Comparison of ENCODE assay signal across 25 cellular contexts in the genomic region with DNA sequence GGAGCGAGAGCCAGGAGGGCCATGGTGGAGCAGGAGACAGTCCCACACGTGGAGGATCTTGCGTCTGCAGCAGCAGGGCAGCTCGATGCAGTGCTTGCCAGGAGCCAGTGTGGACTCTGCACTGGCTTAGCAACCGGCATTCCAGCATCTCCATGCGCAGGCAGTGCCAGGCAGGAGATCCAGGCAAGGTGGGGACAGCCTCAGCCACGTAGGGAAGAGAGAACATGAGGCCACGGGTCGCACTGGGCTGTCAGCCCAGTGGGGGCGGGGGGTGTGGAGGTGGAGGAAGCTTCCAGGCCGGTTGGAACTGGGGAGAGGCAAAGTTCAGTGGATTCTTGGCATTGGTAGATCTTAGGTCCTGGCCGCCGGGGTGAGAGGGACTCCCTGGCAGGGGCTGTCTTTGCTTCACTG.
DNase-seq lines count a peak whose midpoint lies in the region; ATAC-seq and TF ChIP-seq lines count a peak whose summit lies in the region.
"Had no signal": no experiment of that assay in that cellular context is flagged by ENCODE, and none has a peak within 500 bp of the region (broad histone marks: within the 10 kb centered on the region; RNA-seq: fewer than 3 reads in every experiment).

No MANE protein-coding gene starts in this region.

- H3K27ac ChIP-seq in right atrium auricular region (no peak overlapping the region), right lobe of liver (peak overlapping the region; percentile 63 to 92 (median 77))
- H3K27ac ChIP-seq: 22Rv1, BLaER1, KMS-11, SJCRH30 had no signal

- no peaks in the 10 kb centered on the region for H3K27me3 ChIP-seq in right atrium auricular region
- H3K27me3 ChIP-seq in right lobe of liver: no peaks in the 10 kb centered on the region
- H3K27me3 ChIP-seq: SJCRH30 had no signal

- peak; percentile 22 for ATAC-seq in left ventricle myocardium superior
- ATAC-seq in right lobe of liver: peak; percentile 64 to 87 (median 74)
- ATAC-seq in HG03354 (IDR thresholded peaks at IDR 0.05; ENCODE audit: poor library complexity, severe bottlenecking, unreplicated experiment): no peak
- ATAC-seq: HCT116, Panc1 had no signal

- H3K36me3 ChIP-seq in right atrium auricular region: peaks cover 25% of the 10 kb centered on the region
- no peaks in the 10 kb centered on the region for H3K36me3 ChIP-seq in right lobe of liver
- H3K36me3 ChIP-seq: BLaER1, SJCRH30 had no signal

- WGBS in right lobe of liver (ENCODE audit: insufficient coverage, low coverage, low lambda C conversion rate, missing lambda C conversion rate): 17% methylated on average over 11 of the region's 13 CpGs

- intact Hi-C loops in left ventricle myocardium superior (cut with micrococcal nuclease) (no loop called here), right lobe of liver (cut with DNase I) (no loop called here)

- peak; percentile 37 for TF ChIP-seq POLR2A in right lobe of liver (IDR thresholded peaks at IDR 0.05)

- H3K9me3 ChIP-seq in right atrium auricular region (no peaks in the 10 kb centered on the region), right lobe of liver (no peaks in the 10 kb centered on the region)
- H3K9me3 ChIP-seq: BLaER1, SJCRH30 had no signal

- H3K4me1 ChIP-seq in right atrium auricular region: peaks cover 0 to 18% of the 10 kb centered on the region in 2 donors
- peaks cover 0 to 66% (median 22%) of the 10 kb centered on the region in 4 donors for H3K4me1 ChIP-seq in right lobe of liver

- H3K4me3 ChIP-seq in right atrium auricular region (no peak overlapping the region), right lobe of liver (peak overlapping the region; percentile 16 to 31 (median 23))
- H3K4me3 ChIP-seq: BLaER1, SJCRH30 had no signal

- DNase-seq in left ventricle myocardium superior (no peak), right atrium auricular region (ENCODE audit: low spot score) (no peak), right lobe of liver (peak; percentile 90 to 97 (median 96)), renal cortical epithelial cell (ENCODE audit: low read depth) (peak; percentile 27), cerebellar nuclear complex (lab: John Stamatoyannopoulos, UW) (no peak), DMS114 treated with DMSO at 0.1 percent for 48 hours (lab: John Stamatoyannopoulos, UW; ENCODE audit: unreplicated experiment) (no peak), NOMO-1 treated with dmso at 0.1 percent for 144 hours (lab: John Stamatoyannopoulos, UW; ENCODE audit: unreplicated experiment) (no peak)
- DNase-seq: ACHN; CD4-positive, alpha-beta T cell; COR-L47; DMS79 treated with DMSO at 0.1 percent for 48 hours; GOT3; NCI-H1092 treated with DMSO at 0.1 percent for 48 hours; NCI-H146; NCI-H2029 treated with DMSO at 0.1 percent for 48 hours; NCI-H226; NCI-H510A treated with DMSO at 0.1 percent for 48 hours; NCI-H748 treated with DMSO at 0.1 percent for 48 hours; SJCRH30 had no signal

- TF ChIP-seq CTCF in right atrium auricular region (IDR thresholded peaks at IDR 0.05): no peak
- TF ChIP-seq CTCF in right lobe of liver (IDR thresholded peaks at IDR 0.05): no peak

Comparison
In these comparisons a context has a peak if more than half of its experiments do, and no peak if none do; other contexts are left out.
1. DNase-seq: peak in right lobe of liver (3 of 3) and renal cortical epithelial cell (single experiment); none in left ventricle myocardium superior (single experiment), right atrium auricular region (single experiment), cerebellar nuclear complex (0 of 2), DMS114 treated with DMSO at 0.1 percent for 48 hours (single experiment) and NOMO-1 treated with dmso at 0.1 percent for 144 hours (single experiment).
2. H3K27ac ChIP-seq: peak in right lobe of liver (3 of 3); none in right atrium auricular region (0 of 2).
3. H3K4me3 ChIP-seq: peak in right lobe of liver (3 of 3); none in right atrium auricular region (0 of 2).